In genomic region chr22:31969789-31970489, GRCh38 we compare ENCODE assay signal across 8 cellular contexts. TPM values are rescaled to one million over a fixed set of nuclear protein-coding genes. Genes with fewer than 3 reads are reported as not detected.
DNase-seq lines count a peak whose midpoint lies in the region; ATAC-seq and TF ChIP-seq lines count a peak whose summit lies in the region.

No MANE protein-coding gene starts in this region.

- no peaks in the 10 kb centered on the region for H3K9me2 ChIP-seq in HCT116 (ENCODE audit: insufficient read depth)

- RAD21 ChIA-PET in HCT116 (lab: Charles Lee; ENCODE audit: low non-redundant PET in 1 of 2, low total read pairs in 2 of 2, uncharacterized antibody in 2 of 2, unreplicated experiment in 2 of 2) = interaction anchor here (0.6 to 2.1 kb wide), 18 partner anchors 9 to 518 kb away, joined by 3 to 15 read pairs (median 4); partner anchors contain the start of gene PISD (in 2 of the 2)

- H3K4me3 ChIP-seq in HCT116 (replicated peaks in 1 of 2; ENCODE audit: low read depth in 1 of 2, low read length in 2 of 2) (peak overlapping the region; percentile 51 to 60), cardiac fibroblast (replicated peaks in 1 of 2; ENCODE audit: low read depth in 2 of 2, low read length in 2 of 2) (peak overlapping the region; percentile 49 to 58)

- BruUV-seq in HCT116 (replicated peaks; lab: Mats Ljungman, UMichigan) = no TSS peak

- intact Hi-C loops in HCT116 (cut with micrococcal nuclease) = loop anchor here (1.0 to 10.0 kb wide), 4 partner anchors 305 to 515 kb away; no protein-coding TSS in a partner anchor

- ATAC-seq in HCT116 (peak; percentile 87), GM21381 (IDR thresholded peaks at IDR 0.05; ENCODE audit: unreplicated experiment) (no peak)

- H3K4me3 Mint-ChIP-seq in immature natural killer cell = peak overlapping the region; percentile 71 to 88 (median 79)

- H3K4me1 Mint-ChIP-seq in immature natural killer cell = peaks cover 13 to 16% of the 10 kb centered on the region in 2 donors

- no peaks in the 10 kb centered on the region for H4K20me1 ChIP-seq in HCT116 (ENCODE audit: insufficient read depth)

- no peaks in the 10 kb centered on the region for H3K36me3 ChIP-seq in HCT116 (ENCODE audit: control insufficient read depth in 1 of 2, insufficient read depth in 2 of 2, low read length in 2 of 2)

- H3K27me3 ChIP-seq in HCT116 (ENCODE audit: insufficient read depth, low read length) = no peaks in the 10 kb centered on the region

- H2AFZ ChIP-seq in HCT116 (ENCODE audit: low read depth, low read length, poor library complexity, severe bottlenecking) = peak overlapping the region; percentile 97

- peak overlapping the region; percentile 90 for H3K4me2 ChIP-seq in HCT116 (ENCODE audit: low read length)

- no peak overlapping the region for H3K9ac ChIP-seq in HCT116 (ENCODE audit: low read length)

- TF ChIP-seq CTCF in HCT116 (IDR thresholded peaks at IDR 0.05 in 2 of 3, conservative IDR thresholded peaks at IDR 0.05 in 1 of 3; ENCODE audit: borderline replicate concordance in 1 of 3, insufficient read depth in 1 of 3, low read depth in 2 of 3, low read length in 2 of 3) (peak; percentile 77 to 86 (median 83); a peak in 5 of 6 replicates), VCaP (conservative IDR thresholded peaks at IDR 0.05) (no peak), cardiac fibroblast (IDR thresholded peaks at IDR 0.05; ENCODE audit: low read depth, low read length) (peak; percentile 66)

- H3K27ac Mint-ChIP-seq in immature natural killer cell = peak overlapping the region in 4 of 6 donors; percentile 25 to 59 (median 56)

- H3K36me3 Mint-ChIP-seq in immature natural killer cell = no peaks in the 10 kb centered on the region

- H3K9me3 ChIP-seq in HCT116 (ENCODE audit: control insufficient read depth in 1 of 2, insufficient read depth in 1 of 2, low read depth in 1 of 2, low read length in 2 of 2) = no peaks in the 10 kb centered on the region

- TF ChIP-seq POLR2A in HCT116 (IDR thresholded peaks at IDR 0.05; ENCODE audit: borderline replicate concordance, extremely low read depth, insufficient read depth, insufficient read length) = no peak

- H3K4me1 ChIP-seq in HCT116 (ENCODE audit: control insufficient read depth in 1 of 2, insufficient read depth in 2 of 2, low read length in 2 of 2) = peaks cover 2 to 16% of the 10 kb centered on the region in 2 experiments; a peak in 3 of 4 replicates

- no peaks in the 10 kb centered on the region for H3K79me2 ChIP-seq in HCT116 (ENCODE audit: insufficient read depth, low read length)

- peak; percentile 92 for TF ChIP-seq RAD21 in HCT116 (IDR thresholded peaks at IDR 0.05; ENCODE audit: low read depth)

- peak; percentile 85 for DNase-seq in DMS53 (lab: John Stamatoyannopoulos, UW)
- DNase-seq in HCT116 (ENCODE audit: low read depth, low spot score) = peak; percentile 83
- peak; percentile 41 for DNase-seq in NCI-H2081 treated with DMSO at 0.1 percent for 48 hours (lab: John Stamatoyannopoulos, UW)
- DNase-seq in cardiac fibroblast (ENCODE audit: low read depth in 2 of 2) = peak; percentile 66 to 73
- peak; percentile 24 to 30 (median 29) for DNase-seq in immature natural killer cell
- DNase-seq in stimulated activated CD4-positive, alpha-beta T cell treated with anti-CD3 and anti-CD28 coated beads, Interleukin-12 subunit alpha, Interleukin-12 subunit beta, amount 100 ng/mL, for 24 hours (ENCODE audit: low read depth in 2 of 2) = peak; percentile 28 to 36

- H3K27ac ChIP-seq in HCT116 (ENCODE audit: low read depth, low read length) (no peak overlapping the region; the same call in 1 of the 2 replicates), VCaP (peak overlapping the region; percentile 50; the same call in 1 of the 2 replicates)

- CTCF ChIA-PET in HCT116 (lab: Charles Lee) = interaction anchor here (0.6 to 4.0 kb wide), 65 partner anchors 8 to 699 kb away, joined by 3 to 143 read pairs (median 4); partner anchors contain the start of genes DEPDC5, FBXO7, PISD and PRR14L

- POLR2A ChIA-PET in HCT116 (lab: Charles Lee) = interaction anchor here (0.6 to 1.4 kb wide), 8 partner anchors 81 to 403 kb away, joined by 3 to 12 read pairs (median 4); partner anchors contain the start of gene PISD

- H3K9me3 Mint-ChIP-seq in immature natural killer cell = no peaks in the 10 kb centered on the region

- H3K27me3 Mint-ChIP-seq in immature natural killer cell (ENCODE audit: low read depth in 3 of 3) = peaks cover 0 to 3% (median 1%) of the 10 kb centered on the region in 3 donors

TF ChIP-seq in HCT116, 20 proteins besides CTCF, POLR2A, EP300 and RAD21:
- TF ChIP-seq TCF7L2 (IDR thresholded peaks at IDR 0.05; ENCODE audit: borderline replicate concordance, extremely low read depth, insufficient read depth, insufficient read length) = no peak
- no peak for TF ChIP-seq SRF (IDR thresholded peaks at IDR 0.05; ENCODE audit: low read depth)
- no peak for TF ChIP-seq ELF1 (IDR thresholded peaks at IDR 0.05; ENCODE audit: borderline replicate concordance, low read depth)
- TF ChIP-seq SP1 (IDR thresholded peaks at IDR 0.05; ENCODE audit: low read depth) = no peak
- no peak for TF ChIP-seq EZH2 (IDR thresholded peaks at IDR 0.05)
- no peak for TF ChIP-seq SIN3A (IDR thresholded peaks at IDR 0.05; ENCODE audit: low read depth)
- no peak for TF ChIP-seq ZNF274 (IDR thresholded peaks at IDR 0.05; ENCODE audit: low read depth, low read length)
- TF ChIP-seq CBX3 (IDR thresholded peaks at IDR 0.05; ENCODE audit: low read depth) = peak; percentile 93
- no peak for TF ChIP-seq FOSL1 (IDR thresholded peaks at IDR 0.05; ENCODE audit: low read depth)
- no peak for TF ChIP-seq JUND (IDR thresholded peaks at IDR 0.05)
- TF ChIP-seq EGR1 (IDR thresholded peaks at IDR 0.05; ENCODE audit: low read depth) = peak; percentile 87
- no peak for TF ChIP-seq CEBPB (IDR thresholded peaks at IDR 0.05; ENCODE audit: low read depth)
- TF ChIP-seq YY1 (IDR thresholded peaks at IDR 0.05; ENCODE audit: extremely low read depth, insufficient replicate concordance, low read depth, low read length) = peak; percentile 39
- TF ChIP-seq, protein P1, sequence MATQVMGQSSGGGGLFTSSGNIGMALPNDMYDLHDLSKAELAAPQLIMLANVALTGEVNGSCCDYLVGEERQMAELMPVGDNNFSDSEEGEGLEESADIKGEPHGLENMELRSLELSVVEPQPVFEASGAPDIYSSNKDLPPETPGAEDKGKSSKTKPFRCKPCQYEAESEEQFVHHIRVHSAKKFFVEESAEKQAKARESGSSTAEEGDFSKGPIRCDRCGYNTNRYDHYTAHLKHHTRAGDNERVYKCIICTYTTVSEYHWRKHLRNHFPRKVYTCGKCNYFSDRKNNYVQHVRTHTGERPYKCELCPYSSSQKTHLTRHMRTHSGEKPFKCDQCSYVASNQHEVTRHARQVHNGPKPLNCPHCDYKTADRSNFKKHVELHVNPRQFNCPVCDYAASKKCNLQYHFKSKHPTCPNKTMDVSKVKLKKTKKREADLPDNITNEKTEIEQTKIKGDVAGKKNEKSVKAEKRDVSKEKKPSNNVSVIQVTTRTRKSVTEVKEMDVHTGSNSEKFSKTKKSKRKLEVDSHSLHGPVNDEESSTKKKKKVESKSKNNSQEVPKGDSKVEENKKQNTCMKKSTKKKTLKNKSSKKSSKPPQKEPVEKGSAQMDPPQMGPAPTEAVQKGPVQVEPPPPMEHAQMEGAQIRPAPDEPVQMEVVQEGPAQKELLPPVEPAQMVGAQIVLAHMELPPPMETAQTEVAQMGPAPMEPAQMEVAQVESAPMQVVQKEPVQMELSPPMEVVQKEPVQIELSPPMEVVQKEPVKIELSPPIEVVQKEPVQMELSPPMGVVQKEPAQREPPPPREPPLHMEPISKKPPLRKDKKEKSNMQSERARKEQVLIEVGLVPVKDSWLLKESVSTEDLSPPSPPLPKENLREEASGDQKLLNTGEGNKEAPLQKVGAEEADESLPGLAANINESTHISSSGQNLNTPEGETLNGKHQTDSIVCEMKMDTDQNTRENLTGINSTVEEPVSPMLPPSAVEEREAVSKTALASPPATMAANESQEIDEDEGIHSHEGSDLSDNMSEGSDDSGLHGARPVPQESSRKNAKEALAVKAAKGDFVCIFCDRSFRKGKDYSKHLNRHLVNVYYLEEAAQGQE (IDR thresholded peaks at IDR 0.05; ENCODE audit: low read depth) = no peak
- no peak for TF ChIP-seq POLR2AphosphoS5 (IDR thresholded peaks at IDR 0.05; ENCODE audit: low read depth, low read length)
- no peak for TF ChIP-seq EZH2phosphoT487 (IDR thresholded peaks at IDR 0.05; ENCODE audit: borderline replicate concordance)
- no peak for TF ChIP-seq ATF3 (IDR thresholded peaks at IDR 0.05)
- TF ChIP-seq MAX (IDR thresholded peaks at IDR 0.05) = peak; percentile 99
- no peak for TF ChIP-seq ZBTB33 (IDR thresholded peaks at IDR 0.05; ENCODE audit: extremely low read depth, insufficient replicate concordance, low read length)
- no peak for TF ChIP-seq ZFX (IDR thresholded peaks at IDR 0.05)
TF ChIP-seq in HCT116: peak in this region for 4.

RNA-seq across cellular contexts. Expression of gene YWHAH, which starts 25.6 kb away (rescaled TPM):
- total RNA-seq in HCT116 (2021; ENCODE audit: unreplicated experiment) = 140 TPM
- 92.5 and 105 TPM in 2 replicates for polyA plus RNA-seq in HCT116 (2012)
- polyA plus RNA-seq in immature natural killer cell = 100 to 1,000 TPM in 1 of 3 donors, 10 to 100 TPM in 2; 76.5 to 113 (median 84.0) TPM

Comparison
In these comparisons a context has a peak if more than half of its experiments do, and no peak if none do; other contexts are left out.
1. DNase-seq: peak in every context shown above with its lines; median percentile 85 in DMS53; 83 in HCT116; 70 in cardiac fibroblast; 41 in NCI-H2081 treated with DMSO at 0.1 percent for 48 hours; 32 in stimulated activated CD4-positive, alpha-beta T cell treated with anti-CD3 and anti-CD28 coated beads, Interleukin-12 subunit alpha, Interleukin-12 subunit beta, amount 100 ng/mL, for 24 hours; 29 in immature natural killer cell.